Comparison of ENCODE assay signal across 21 cellular contexts in the genomic region with DNA sequence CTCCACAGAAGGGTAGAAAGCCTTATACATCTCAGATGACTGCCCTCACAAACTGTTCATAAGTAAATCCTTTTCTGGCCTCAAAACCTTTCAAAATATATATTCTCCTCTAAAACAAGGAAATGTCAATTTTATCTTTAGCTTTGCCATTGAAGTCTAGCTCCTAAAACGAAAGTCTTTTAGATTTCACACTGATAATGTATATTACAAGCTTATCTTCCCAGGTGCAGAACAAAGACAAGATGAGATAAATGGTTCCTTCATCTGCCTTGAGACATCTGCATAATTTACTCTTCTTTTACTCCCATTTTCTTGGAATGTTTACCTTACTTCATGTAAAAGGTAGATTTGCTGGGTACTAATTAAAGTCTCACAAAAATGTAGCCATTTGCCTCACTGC.
DNase-seq lines count a peak whose midpoint lies in the region; TF ChIP-seq lines count a peak whose summit lies in the region.
"Had no signal": no experiment of that assay in that cellular context is flagged by ENCODE, and none has a peak within 500 bp of the region (broad histone marks: within the 10 kb centered on the region; RNA-seq: fewer than 3 reads in every experiment).

No MANE protein-coding gene starts in this region.

- H3K4me2 ChIP-seq in mesendoderm (ENCODE audit: low read length) = no peak overlapping the region
- no peak overlapping the region for H3K4me2 ChIP-seq in smooth muscle cell
- H3K4me2 ChIP-seq: BLaER1 had no signal

- peaks cover 6% of the 10 kb centered on the region for H3F3A ChIP-seq in smooth muscle cell (ENCODE audit: low read depth)

- H3K36me3 ChIP-seq in endodermal cell (ENCODE audit: control insufficient read depth, insufficient read depth, low read length) (no peaks in the 10 kb centered on the region), mesendoderm (ENCODE audit: control insufficient read depth, insufficient read depth, low read length) (no peaks in the 10 kb centered on the region), smooth muscle cell (ENCODE audit: low read depth) (no peaks in the 10 kb centered on the region), breast epithelium (no peaks in the 10 kb centered on the region), tibial nerve (no peaks in the 10 kb centered on the region)
- H3K36me3 ChIP-seq: BE2C, BLaER1 had no signal

- H3K27ac Mint-ChIP-seq in endodermal cell = peak overlapping the region; percentile 59
- H3K27ac Mint-ChIP-seq: CD14-positive monocyte; CD4-positive, alpha-beta memory T cell; CD4-positive, CD25-positive, alpha-beta regulatory T cell; CD8-positive, alpha-beta memory T cell had no signal

- H3K4me3 ChIP-seq in endodermal cell (ENCODE audit: low read length) (no peak overlapping the region), mesendoderm (ENCODE audit: low read length) (no peak overlapping the region), smooth muscle cell (no peak overlapping the region), breast epithelium (no peak overlapping the region), tibial nerve (no peak overlapping the region)
- H3K4me3 ChIP-seq: BLaER1, GM12878 had no signal

- peaks cover 41% of the 10 kb centered on the region for H3K4me1 Mint-ChIP-seq in endodermal cell
- H3K4me1 Mint-ChIP-seq: CD14-positive monocyte; CD4-positive, alpha-beta memory T cell; CD4-positive, CD25-positive, alpha-beta regulatory T cell; CD8-positive, alpha-beta memory T cell had no signal

- H3K9me3 ChIP-seq in endodermal cell (ENCODE audit: control insufficient read depth, low read length) (peaks cover 43% of the 10 kb centered on the region), smooth muscle cell (replicated peaks; ENCODE audit: low read depth) (no peaks in the 10 kb centered on the region), breast epithelium (no peaks in the 10 kb centered on the region), tibial nerve (no peaks in the 10 kb centered on the region)
- H3K9me3 ChIP-seq: BE2C had no signal

- H3K27ac ChIP-seq in endodermal cell (ENCODE audit: low read depth, low read length) (no peak overlapping the region), mesendoderm (ENCODE audit: low read depth, low read length) (peak overlapping the region; percentile 79), smooth muscle cell (ENCODE audit: low read depth) (peak overlapping the region; percentile 52), breast epithelium (no peak overlapping the region), tibial nerve (no peak overlapping the region)
- H3K27ac ChIP-seq: BLaER1 had no signal

- H3K27me3 Mint-ChIP-seq in endodermal cell (ENCODE audit: insufficient read depth) = no peaks in the 10 kb centered on the region
- H3K27me3 Mint-ChIP-seq: CD4-positive, alpha-beta memory T cell; CD4-positive, CD25-positive, alpha-beta regulatory T cell had no signal

- H3K18ac ChIP-seq in mesendoderm (ENCODE audit: low read length) = peak overlapping the region; percentile 68

- peaks cover 19% of the 10 kb centered on the region for H3K36me3 Mint-ChIP-seq in endodermal cell (ENCODE audit: low read depth)
- H3K36me3 Mint-ChIP-seq: CD14-positive monocyte; CD4-positive, alpha-beta memory T cell; CD4-positive, CD25-positive, alpha-beta regulatory T cell; CD8-positive, alpha-beta memory T cell had no signal

- H3K79me1 ChIP-seq in mesendoderm (ENCODE audit: low read length) = no peaks in the 10 kb centered on the region

- peak; percentile 55 for DNase-seq in OCI-M1 (lab: John Stamatoyannopoulos, UW)
- no peak for DNase-seq in endodermal cell
- DNase-seq in mesendoderm = peak; percentile 70
- no peak for DNase-seq in smooth muscle cell (lab: John Stamatoyannopoulos, UW; ENCODE audit: unreplicated experiment)
- no peak for DNase-seq in breast epithelium (ENCODE audit: low spot score in 2 of 2)
- DNase-seq in tibial nerve (ENCODE audit: low spot score in 2 of 2) = no peak
- no peak for DNase-seq in cerebellar cortex (ENCODE audit: low spot score)
- DNase-seq in GF-D8 (lab: John Stamatoyannopoulos, UW) = no peak
- DNase-seq: 8988T; ACHN; BE2C; C1 segment of cervical spinal cord; Calu3; CD4-positive, alpha-beta memory T cell; CD4-positive, CD25-positive, alpha-beta regulatory T cell; CD8-positive, alpha-beta memory T cell; COR-L47; DMS79 treated with DMSO at 0.1 percent for 48 hours had no signal

- H3K27me3 ChIP-seq in endodermal cell (ENCODE audit: control insufficient read depth, insufficient read depth, low read length, poor library complexity, severe bottlenecking) (no peaks in the 10 kb centered on the region), mesendoderm (ENCODE audit: insufficient read depth, low read length, poor library complexity) (no peaks in the 10 kb centered on the region), smooth muscle cell (ENCODE audit: low read depth) (no peaks in the 10 kb centered on the region), breast epithelium (no peaks in the 10 kb centered on the region), tibial nerve (no peaks in the 10 kb centered on the region)
- H3K27me3 ChIP-seq: BE2C, BLaER1 had no signal

- H2BK5ac ChIP-seq in mesendoderm (ENCODE audit: low read length) = peak overlapping the region; percentile 95

- no peak overlapping the region for H3K4me3 Mint-ChIP-seq in endodermal cell
- H3K4me3 Mint-ChIP-seq: CD14-positive monocyte; CD4-positive, alpha-beta memory T cell; CD4-positive, CD25-positive, alpha-beta regulatory T cell; CD8-positive, alpha-beta memory T cell had no signal

- H4K8ac ChIP-seq in mesendoderm (ENCODE audit: low read depth, low read length) = no peak overlapping the region

- peak overlapping the region; percentile 70 for H3K56ac ChIP-seq in mesendoderm (ENCODE audit: low read length)

- H2BK120ac ChIP-seq in mesendoderm (ENCODE audit: low read depth, low read length) = no peak overlapping the region

- peaks cover 43% of the 10 kb centered on the region for H3K9me3 Mint-ChIP-seq in endodermal cell

- no peak for TF ChIP-seq CTCF in endodermal cell (conservative IDR thresholded peaks at IDR 0.05)
- TF ChIP-seq CTCF in smooth muscle cell (IDR thresholded peaks at IDR 0.05; ENCODE audit: borderline replicate concordance, insufficient read depth, poor library complexity, severe bottlenecking) = no peak
- TF ChIP-seq CTCF in breast epithelium (IDR thresholded peaks at IDR 0.05) = no peak
- no peak for TF ChIP-seq CTCF in tibial nerve (IDR thresholded peaks at IDR 0.05)

- H3K79me2 ChIP-seq in mesendoderm (ENCODE audit: control insufficient read depth, insufficient read depth, low read length) = no peaks in the 10 kb centered on the region
- H3K79me2 ChIP-seq in smooth muscle cell (ENCODE audit: low read depth) = no peaks in the 10 kb centered on the region

- no peak overlapping the region for H2BK15ac ChIP-seq in mesendoderm (replicated peaks; ENCODE audit: low read depth)

- peak overlapping the region; percentile 50 for H4K5ac ChIP-seq in mesendoderm (ENCODE audit: low read length)

- WGBS in endodermal cell (ENCODE audit: insufficient coverage in 1 of 2, insufficient read length in 1 of 2), 2 experiments = 13 to 60% methylated on average over 1 of the region's 1 CpG
- WGBS in mesendoderm (ENCODE audit: extremely low coverage, insufficient coverage, low lambda C conversion rate) = no CpG with 5 or more reads among the region's 1 CpG
- 11% methylated on average over 1 of the region's 1 CpG for WGBS in smooth muscle cell (ENCODE audit: low lambda C conversion rate)
- 45 to 56% methylated on average over 1 of the region's 1 CpG for WGBS in tibial nerve, 2 donors

- no peak overlapping the region for H2AFZ ChIP-seq in smooth muscle cell (ENCODE audit: low read depth)

- H3K4ac ChIP-seq in mesendoderm (ENCODE audit: low read depth, low read length) = no peak overlapping the region

- no peak overlapping the region for H2AK5ac ChIP-seq in mesendoderm (ENCODE audit: low read length)

- no peak overlapping the region for H3K9ac ChIP-seq in endodermal cell (ENCODE audit: extremely low read depth, low read length, poor library complexity, severe bottlenecking)
- peak overlapping the region; percentile 30 for H3K9ac ChIP-seq in mesendoderm (ENCODE audit: low read length)
- no peak overlapping the region for H3K9ac ChIP-seq in smooth muscle cell (ENCODE audit: low read depth)
- H3K9ac ChIP-seq: BLaER1 had no signal

- no peak for TF ChIP-seq EP300 in tibial nerve (IDR thresholded peaks at IDR 0.05)

- H4K20me1 ChIP-seq in smooth muscle cell (ENCODE audit: low read depth) = no peaks in the 10 kb centered on the region
- H4K20me1 ChIP-seq: BLaER1 had no signal

- no peak for TF ChIP-seq POLR2A in breast epithelium (IDR thresholded peaks at IDR 0.05)
- no peak for TF ChIP-seq POLR2A in tibial nerve (IDR thresholded peaks at IDR 0.05)

- H3K4me1 ChIP-seq in endodermal cell (ENCODE audit: control insufficient read depth, insufficient read depth, low read length) = peaks cover 2% of the 10 kb centered on the region
- H3K4me1 ChIP-seq in mesendoderm (ENCODE audit: control insufficient read depth, low read depth, low read length) = peaks cover 9% of the 10 kb centered on the region
- H3K4me1 ChIP-seq in smooth muscle cell (ENCODE audit: low read depth) = peaks cover 9% of the 10 kb centered on the region
- no peaks in the 10 kb centered on the region for H3K4me1 ChIP-seq in breast epithelium
- H3K4me1 ChIP-seq in tibial nerve = no peaks in the 10 kb centered on the region
- H3K4me1 ChIP-seq: BE2C, BLaER1 had no signal

- no peak overlapping the region for H3K23ac ChIP-seq in mesendoderm (ENCODE audit: low read length)

- intact Hi-C loops in breast epithelium (cut with DNase I; ENCODE audit: low total_unique reads) = no loop called here

Comparison
In these comparisons a context has a peak if more than half of its experiments do, and no peak if none do; other contexts are left out.
1. DNase-seq: peak in OCI-M1 (single experiment) and mesendoderm (single experiment); none in endodermal cell (single experiment), smooth muscle cell (single experiment), breast epithelium (0 of 2), tibial nerve (0 of 2), cerebellar cortex (single experiment) and GF-D8 (single experiment).
2. H3K27ac ChIP-seq: peak in mesendoderm (single experiment) and smooth muscle cell (single experiment); none in endodermal cell (single experiment), breast epithelium (0 of 2) and tibial nerve (0 of 4).